8 cellular contexts compared by ENCODE assay signal in genomic region chr9:134390537-134390936, GRCh38.
DNase-seq lines count a peak whose midpoint lies in the region; ATAC-seq lines count a peak whose summit lies in the region.

No MANE protein-coding gene starts in this region.

- peak; percentile 37 for ATAC-seq in GM18517 (IDR thresholded peaks at IDR 0.05; ENCODE audit: unreplicated experiment)
- ATAC-seq in HG03064 (IDR thresholded peaks at IDR 0.05; ENCODE audit: low read depth, unreplicated experiment): peak; percentile 27
- no peak for ATAC-seq in sciatic nerve
- ATAC-seq in left ventricle myocardium superior: no peak

- intact Hi-C loops in sciatic nerve (cut with DNase I): no loop called here
- intact Hi-C loops in left ventricle myocardium superior (cut with micrococcal nuclease): no loop called here

- DNase-seq in activated T-cell treated with anti-CD3 and anti-CD28 coated beads for 1 hour (ENCODE audit: low read depth) (peak; percentile 41), sciatic nerve (ENCODE audit: low spot score) (no peak), left ventricle myocardium superior (no peak), A172 (ENCODE audit: low spot score) (no peak), cortex of kidney (lab: John Stamatoyannopoulos, UW) (no peak)
- peak; percentile 81 to 83 for DNase-seq in stimulated activated CD4-positive, alpha-beta T cell treated with anti-CD3 and anti-CD28 coated beads, Interleukin-15, amount 100 ng/mL, for 48 hours (ENCODE audit: low read depth in 2 of 2)

Comparison
In these comparisons a context has a peak if more than half of its experiments do, and no peak if none do; other contexts are left out.
1. ATAC-seq: peak in GM18517 (single experiment) and HG03064 (single experiment); none in sciatic nerve (single experiment) and left ventricle myocardium superior (single experiment).
2. DNase-seq: peak in activated T-cell treated with anti-CD3 and anti-CD28 coated beads for 1 hour (single experiment) and stimulated activated CD4-positive, alpha-beta T cell treated with anti-CD3 and anti-CD28 coated beads, Interleukin-15, amount 100 ng/mL, for 48 hours (2 of 2); none in sciatic nerve (single experiment), left ventricle myocardium superior (single experiment), A172 (single experiment) and cortex of kidney (single experiment).